19 cellular contexts compared by ENCODE assay signal in genomic region chr17:51133365-51133764, GRCh38. TPM values are rescaled to one million over a fixed set of nuclear protein-coding genes. Genes with fewer than 3 reads are reported as not detected.
DNase-seq lines count a peak whose midpoint lies in the region; ATAC-seq and TF ChIP-seq lines count a peak whose summit lies in the region.
"Had no signal": no experiment of that assay in that cellular context is flagged by ENCODE, and none has a peak within 500 bp of the region (broad histone marks: within the 10 kb centered on the region; RNA-seq: fewer than 3 reads in every experiment).

No MANE protein-coding gene starts in this region.

- no peaks in the 10 kb centered on the region for H3K9me3 ChIP-seq in esophagus muscularis mucosa
- H3K9me3 ChIP-seq: left lung had no signal

- in situ Hi-C loops in GM13977 (cut with MboI; ENCODE audit: low pct_unique_long_range_greater_than_20kb, low sequenced_read_pairs, unreplicated experiment), result no loop called here

- peak; percentile 34 for DNase-seq in EH (ENCODE audit: low read depth)
- DNase-seq in LHCN-M2 (ENCODE audit: low read depth), result peak; percentile 9
- no peak for DNase-seq in esophagus muscularis mucosa (ENCODE audit: extremely low spot score)
- DNase-seq in osteocyte (ENCODE audit: extremely low spot score, unreplicated experiment), result no peak
- DNase-seq in left colon, result no peak
- DNase-seq in NCI-H1092 (lab: John Stamatoyannopoulos, UW), result no peak
- no peak for DNase-seq in GM13977 (ENCODE audit: low spot score)
- DNase-seq: activated CD4-positive, alpha-beta T cell treated with anti-CD3 and anti-CD28 coated beads, Interleukin-2, amount 10 ng/mL, durations not matched to agents 24 days and 14 days; activated effector memory CD4-positive, alpha-beta T cell treated with anti-CD3 and anti-CD28 coated beads, Interleukin-2, amount 50 U/mL, for 16 hours; amniotic stem cell; Caco-2; foreskin fibroblast; Karpas-422; left lung; NCI-H1105 treated with DMSO at 0.1 percent for 48 hours; NCI-H82; nucleus accumbens; stimulated activated CD4-positive, alpha-beta T cell treated with anti-CD3 and anti-CD28 coated beads, Interleukin-2, amount 100 ng/mL, for 24 hours had no signal

- intact Hi-C loops in esophagus muscularis mucosa (cut with DNase I) (no loop called here), left colon (cut with DNase I, micrococcal nuclease) (no loop called here)

- peak overlapping the region; percentile 5 to 49 (median 37) for H3K27ac ChIP-seq in esophagus muscularis mucosa (replicated peaks in 1 of 4)

- no peaks in the 10 kb centered on the region for H3K27me3 ChIP-seq in esophagus muscularis mucosa
- H3K27me3 ChIP-seq: left lung had no signal

- no peak for TF ChIP-seq EP300 in esophagus muscularis mucosa (IDR thresholded peaks at IDR 0.05)

- 53% methylated on average over 2 of the region's 2 CpGs for WGBS in esophagus muscularis mucosa

- TF ChIP-seq CTCF in esophagus muscularis mucosa (IDR thresholded peaks at IDR 0.05) (no peak), osteocyte (IDR thresholded peaks at IDR 0.05) (no peak), GM13977 (IDR thresholded peaks at IDR 0.05; ENCODE audit: extremely low read depth, insufficient read depth, missing control alignments) (no peak)

- H3K36me3 ChIP-seq in esophagus muscularis mucosa, result no peaks in the 10 kb centered on the region
- H3K36me3 ChIP-seq: left lung had no signal

- no peak overlapping the region for H3K4me3 Mint-ChIP-seq in osteocyte (ENCODE audit: unreplicated experiment)
- H3K4me3 Mint-ChIP-seq: activated CD4-positive, alpha-beta T cell treated with anti-CD3 and anti-CD28 coated beads, Interleukin-2, amount 10 ng/mL, durations not matched to agents 24 days and 14 days had no signal

- TF ChIP-seq POLR2A in esophagus muscularis mucosa (IDR thresholded peaks at IDR 0.05; ENCODE audit: low read depth), result no peak

- no peaks in the 10 kb centered on the region for H3K9me3 Mint-ChIP-seq in osteocyte (ENCODE audit: unreplicated experiment)
- H3K9me3 Mint-ChIP-seq: activated CD4-positive, alpha-beta T cell treated with anti-CD3 and anti-CD28 coated beads, Interleukin-2, amount 10 ng/mL, durations not matched to agents 24 days and 14 days had no signal

- peaks cover 7 to 17% (median 12%) of the 10 kb centered on the region in 4 donors for H3K4me1 ChIP-seq in esophagus muscularis mucosa

- no peaks in the 10 kb centered on the region for H3K27me3 Mint-ChIP-seq in osteocyte (ENCODE audit: unreplicated experiment)
- H3K27me3 Mint-ChIP-seq: activated CD4-positive, alpha-beta T cell treated with anti-CD3 and anti-CD28 coated beads, Interleukin-2, amount 10 ng/mL, durations not matched to agents 24 days and 14 days had no signal

- no peak for ATAC-seq in HG02970 (IDR thresholded peaks at IDR 0.05; ENCODE audit: low FRiP score, unreplicated experiment)
- ATAC-seq in left colon, result no peak

- no peak overlapping the region for H3K4me3 ChIP-seq in esophagus muscularis mucosa
- H3K4me3 ChIP-seq: left lung had no signal

- peaks cover 12% of the 10 kb centered on the region for H3K4me1 Mint-ChIP-seq in osteocyte (ENCODE audit: unreplicated experiment)

- H3K27ac Mint-ChIP-seq in osteocyte (ENCODE audit: unreplicated experiment), result peak overlapping the region; percentile 42
- H3K27ac Mint-ChIP-seq: activated CD4-positive, alpha-beta T cell treated with anti-CD3 and anti-CD28 coated beads, Interleukin-2, amount 10 ng/mL, durations not matched to agents 24 days and 14 days had no signal

- H3K36me3 Mint-ChIP-seq in osteocyte (ENCODE audit: unreplicated experiment), result no peaks in the 10 kb centered on the region

RNA-seq across cellular contexts. Expression of gene SPAG9, which starts 12.7 kb away (rescaled TPM):
- total RNA-seq in LHCN-M2 (2014; rRNA removed), result 83.7 and 89.6 TPM in 2 replicates
- polyA plus RNA-seq in LHCN-M2 (2012), result 28.8 TPM
- 10 to 100 TPM; 81.2 to 99.9 (median 89.9) TPM for total RNA-seq in esophagus muscularis mucosa
- total RNA-seq in osteocyte, result 100 and 108 TPM in 2 replicates
- 10 to 100 TPM; 61.9 to 84.6 TPM for total RNA-seq in left colon

RNA-seq across cellular contexts. Expression of gene NME1, which starts 20.0 kb away (rescaled TPM):
- total RNA-seq in LHCN-M2 (2014; rRNA removed) (234 and 259 TPM in 2 replicates), esophagus muscularis mucosa (10 to 100 TPM in 3 of 4 donors, 1 to 10 TPM in 1; 9.1 to 32.3 (median 16.3) TPM), osteocyte (77.7 and 77.8 TPM in 2 replicates), left colon (10 to 100 TPM; 25.9 to 43.9 TPM)
- polyA plus RNA-seq in LHCN-M2 (2012), result 271 TPM

RNA-seq across cellular contexts. Expression of gene NME2, which starts 32.8 kb away (rescaled TPM):
- total RNA-seq in LHCN-M2 (2014; rRNA removed) (683 and 689 TPM in 2 replicates), esophagus muscularis mucosa (100 to 1,000 TPM; 245 to 554 (median 350) TPM), osteocyte (651 and 667 TPM in 2 replicates), left colon (100 to 1,000 TPM; 345 to 403 TPM)
- 1,187 TPM for polyA plus RNA-seq in LHCN-M2 (2012)

Comparison
In these comparisons a context has a peak if more than half of its experiments do, and no peak if none do; other contexts are left out.
1. DNase-seq: peak in EH (single experiment) and LHCN-M2 (single experiment); none in esophagus muscularis mucosa (single experiment), osteocyte (single experiment), left colon (0 of 2), NCI-H1092 (single experiment) and GM13977 (single experiment).